13 cellular contexts compared by ENCODE assay signal in genomic region chr7:37709631-37710509, GRCh38. TPM values are rescaled to one million over a fixed set of nuclear protein-coding genes. Genes with fewer than 3 reads are reported as not detected.
DNase-seq lines count a peak whose midpoint lies in the region; ATAC-seq and TF ChIP-seq lines count a peak whose summit lies in the region.
"Had no signal": no experiment of that assay in that cellular context is flagged by ENCODE, and none has a peak within 500 bp of the region (broad histone marks: within the 10 kb centered on the region; RNA-seq: fewer than 3 reads in every experiment).

No MANE protein-coding gene starts in this region.

- H3K27me3 ChIP-seq in gastroesophageal sphincter, result no peaks in the 10 kb centered on the region
- H3K27me3 ChIP-seq: gastrocnemius medialis had no signal

- TF ChIP-seq POLR2A in gastroesophageal sphincter (IDR thresholded peaks at IDR 0.05), result no peak

- no peak overlapping the region for H3K4me3 ChIP-seq in gastroesophageal sphincter
- H3K4me3 ChIP-seq: gastrocnemius medialis had no signal

- no peaks in the 10 kb centered on the region for H3K36me3 ChIP-seq in gastroesophageal sphincter
- H3K36me3 ChIP-seq: gastrocnemius medialis had no signal

- H3K27ac ChIP-seq in gastroesophageal sphincter, result no peak overlapping the region
- H3K27ac ChIP-seq: gastrocnemius medialis had no signal

- no peaks in the 10 kb centered on the region for H3K9me3 Mint-ChIP-seq in stimulated activated naive CD8-positive, alpha-beta T cell treated with anti-CD3 and anti-CD28 coated beads, Interleukin-15, amount 100 ng/mL, for 72 hours

- DNase-seq in stimulated activated naive CD8-positive, alpha-beta T cell treated with anti-CD3 and anti-CD28 coated beads, Interleukin-15, amount 100 ng/mL, for 72 hours, result no peak
- DNase-seq in stimulated activated naive CD8-positive, alpha-beta T cell treated with anti-CD3 and anti-CD28 coated beads, Interleukin-15, Interleukin-2, amounts not matched to agents 100 U/mL and 50 U/mL, for 24 hours, result no peak
- no peak for DNase-seq in HEK293T (ENCODE audit: extremely low spot score)
- DNase-seq in activated naive CD4-positive, alpha-beta T cell treated with anti-CD3 and anti-CD28 coated beads, Interleukin-2, amount 50 U/mL, for 16 hours, result no peak
- no peak for DNase-seq in activated CD4-positive, alpha-beta T cell treated with anti-CD3 and anti-CD28 coated beads for 1 hour
- DNase-seq: activated CD4-positive, alpha-beta T cell treated with anti-CD3 and anti-CD28 coated beads, Interleukin-2, amount 50 U/mL, for 1 hour; gastrocnemius medialis; NCI-H82; stimulated activated CD4-positive, alpha-beta T cell treated with anti-CD3 and anti-CD28 coated beads, Interleukin-2, amount 100 ng/mL, for 48 hours had no signal

- ATAC-seq in stimulated activated naive CD8-positive, alpha-beta T cell treated with anti-CD3 and anti-CD28 coated beads, Interleukin-15, amount 100 ng/mL, for 72 hours, result peak; percentile 59
- ATAC-seq in stimulated activated naive CD8-positive, alpha-beta T cell treated with anti-CD3 and anti-CD28 coated beads, Interleukin-15, Interleukin-2, amounts not matched to agents 100 U/mL and 50 U/mL, for 24 hours, result no peak
- ATAC-seq in GM21619 (IDR thresholded peaks at IDR 0.05; ENCODE audit: unreplicated experiment), result peak; percentile 99
- ATAC-seq in HG03103 (IDR thresholded peaks at IDR 0.05; ENCODE audit: low read depth, unreplicated experiment), result peak; percentile 90
- no peak for ATAC-seq in gastroesophageal sphincter
- ATAC-seq: gastrocnemius medialis had no signal

- 57 to 90% methylated on average over 1 to 5 of the region's 5 CpGs for WGBS in gastroesophageal sphincter (ENCODE audit: low coverage in 1 of 2), 2 donors

- TF ChIP-seq CTCF in gastroesophageal sphincter (IDR thresholded peaks at IDR 0.05), result no peak

- peaks cover 0 to 10% (median 0%) of the 10 kb centered on the region in 3 donors for H3K4me1 ChIP-seq in gastroesophageal sphincter
- H3K4me1 ChIP-seq: gastrocnemius medialis had no signal

- POLR2A ChIA-PET in HEK293T (lab: Yijun Ruan, JAX), result no interaction called here

- no peak for TF ChIP-seq EP300 in gastroesophageal sphincter (IDR thresholded peaks at IDR 0.05)

- H3K4me3 Mint-ChIP-seq in stimulated activated naive CD8-positive, alpha-beta T cell treated with anti-CD3 and anti-CD28 coated beads, Interleukin-15, amount 100 ng/mL, for 72 hours, result no peak overlapping the region

- H3K4me1 Mint-ChIP-seq in stimulated activated naive CD8-positive, alpha-beta T cell treated with anti-CD3 and anti-CD28 coated beads, Interleukin-15, amount 100 ng/mL, for 72 hours, result no peaks in the 10 kb centered on the region

- H3K27me3 Mint-ChIP-seq in stimulated activated naive CD8-positive, alpha-beta T cell treated with anti-CD3 and anti-CD28 coated beads, Interleukin-15, amount 100 ng/mL, for 72 hours, result no peaks in the 10 kb centered on the region

- H3K9me3 ChIP-seq in gastroesophageal sphincter, result no peaks in the 10 kb centered on the region
- H3K9me3 ChIP-seq: gastrocnemius medialis had no signal

- H3K27ac Mint-ChIP-seq in stimulated activated naive CD8-positive, alpha-beta T cell treated with anti-CD3 and anti-CD28 coated beads, Interleukin-15, amount 100 ng/mL, for 72 hours, result no peak overlapping the region

- CTCF ChIA-PET in HEK293T (lab: Yijun Ruan, JAX), result no interaction called here

TF ChIP-seq in HEK293T, 16 proteins besides CTCF, POLR2A, EP300 and RAD21:
- no peak for TF ChIP-seq TARDBP (IDR thresholded peaks at IDR 0.05)
- no peak for TF ChIP-seq SUZ12 (IDR thresholded peaks at IDR 0.05)

RNA-seq across cellular contexts. Expression of gene GPR141, which starts 26.3 kb away (rescaled TPM):
- total RNA-seq in gastroesophageal sphincter, result 1 to 10 TPM in 1 of 4 donors, not detected in 3; 1.2 TPM
- total RNA-seq: Daoy, gastrocnemius medialis had no signal

Comparison
In these comparisons a context has a peak if more than half of its experiments do, and no peak if none do; other contexts are left out.
1. ATAC-seq: peak in stimulated activated naive CD8-positive, alpha-beta T cell treated with anti-CD3 and anti-CD28 coated beads, Interleukin-15, amount 100 ng/mL, for 72 hours (single experiment), GM21619 (single experiment) and HG03103 (single experiment); none in stimulated activated naive CD8-positive, alpha-beta T cell treated with anti-CD3 and anti-CD28 coated beads, Interleukin-15, Interleukin-2, amounts not matched to agents 100 U/mL and 50 U/mL, for 24 hours (single experiment) and gastroesophageal sphincter (single experiment).